Comparison of ENCODE assay signal across 11 cellular contexts in the genomic region with DNA sequence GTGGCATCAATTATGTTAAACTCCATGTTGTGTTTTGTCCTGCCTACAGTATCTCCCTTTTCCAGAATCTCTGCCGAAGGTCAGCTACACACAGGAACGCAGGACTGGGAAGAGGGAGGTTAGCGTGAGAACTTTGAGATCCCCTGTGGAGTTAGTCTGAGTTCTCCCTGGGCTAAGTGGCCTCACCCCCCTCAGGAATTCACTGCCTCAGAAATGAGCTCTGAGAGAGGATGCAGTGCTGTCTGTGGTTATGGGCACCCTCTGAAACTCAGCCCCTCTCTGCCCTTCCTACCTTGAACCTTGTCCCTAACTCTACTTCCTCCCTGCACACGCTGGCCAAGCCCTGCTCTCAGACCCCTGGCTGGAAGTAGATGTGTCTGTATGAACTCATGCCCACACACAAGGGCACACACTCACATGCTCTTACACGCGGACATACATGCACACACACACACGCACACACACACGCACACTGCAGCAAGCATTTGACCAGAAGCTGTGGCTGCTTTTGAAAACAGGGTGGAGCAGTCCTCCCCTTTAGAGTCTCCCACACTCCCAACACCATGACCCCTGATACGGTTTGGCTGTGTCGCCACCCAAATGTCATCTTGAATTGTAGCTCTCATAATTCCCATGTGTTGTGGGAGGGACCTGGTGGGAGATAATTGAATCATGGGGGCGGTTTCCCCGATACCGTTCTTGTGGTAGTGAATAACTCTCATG. TPM values are rescaled to one million over a fixed set of nuclear protein-coding genes. Genes with fewer than 3 reads are reported as not detected.
DNase-seq lines count a peak whose midpoint lies in the region; ATAC-seq and TF ChIP-seq lines count a peak whose summit lies in the region.
"Had no signal": no experiment of that assay in that cellular context is flagged by ENCODE, and none has a peak within 500 bp of the region (broad histone marks: within the 10 kb centered on the region; RNA-seq: fewer than 3 reads in every experiment).

No MANE protein-coding gene starts in this region.

- no peaks in the 10 kb centered on the region for H3K9me3 Mint-ChIP-seq in CD8-positive, alpha-beta T cell
- H3K9me3 Mint-ChIP-seq in mesothelial cell of epicardium = no peaks in the 10 kb centered on the region

- CTCF ChIA-PET in CD8-positive, alpha-beta T cell (lab: Charles Lee) = interaction anchor here (1.3 to 1.6 kb wide), 3 partner anchors 38 to 43 kb away, joined by 3 to 5 read pairs (median 4); no protein-coding TSS in a partner anchor

- no peak for ATAC-seq in CD8-positive, alpha-beta T cell
- no peak for ATAC-seq in gastrocnemius medialis

- intact Hi-C loops in CD8-positive, alpha-beta T cell (cut with DNase I, micrococcal nuclease) = no loop called here
- intact Hi-C loops in gastrocnemius medialis (cut with DNase I; ENCODE audit: low total_unique reads) = no loop called here

- H3K4me3 Mint-ChIP-seq in CD8-positive, alpha-beta T cell = no peak overlapping the region
- H3K4me3 Mint-ChIP-seq in mesothelial cell of epicardium = no peak overlapping the region

- POLR2A ChIA-PET in CD8-positive, alpha-beta T cell (lab: Charles Lee) = no interaction called here

- TF ChIP-seq POLR2A in gastrocnemius medialis (IDR thresholded peaks at IDR 0.05) = no peak

- peaks cover 16% of the 10 kb centered on the region for H3K27me3 Mint-ChIP-seq in CD8-positive, alpha-beta T cell (ENCODE audit: low read depth)
- peaks cover 43% of the 10 kb centered on the region for H3K27me3 Mint-ChIP-seq in mesothelial cell of epicardium (ENCODE audit: low read depth)

- peaks cover 3% of the 10 kb centered on the region for H3K36me3 Mint-ChIP-seq in CD8-positive, alpha-beta T cell
- H3K36me3 Mint-ChIP-seq in mesothelial cell of epicardium = no peaks in the 10 kb centered on the region

- no peaks in the 10 kb centered on the region for H3K9me3 ChIP-seq in CD8-positive, alpha-beta T cell (ENCODE audit: low read length)
- H3K9me3 ChIP-seq in HUES64 (ENCODE audit: insufficient read depth, low read depth, low read length) (no peaks in the 10 kb centered on the region), gastrocnemius medialis (no peaks in the 10 kb centered on the region)

- no peak for TF ChIP-seq CTCF in CD8-positive, alpha-beta T cell (IDR thresholded peaks at IDR 0.05)
- TF ChIP-seq CTCF in cardiac fibroblast (IDR thresholded peaks at IDR 0.05; ENCODE audit: low read depth, low read length) (no peak), mesothelial cell of epicardium (IDR thresholded peaks at IDR 0.05; ENCODE audit: unreplicated experiment) (no peak), gastrocnemius medialis (IDR thresholded peaks at IDR 0.05 in 4 of 5, conservative IDR thresholded peaks at IDR 0.05 in 1 of 5) (no peak)

- peak overlapping the region; percentile 19 for H3K27ac Mint-ChIP-seq in CD8-positive, alpha-beta T cell
- peak overlapping the region; percentile 66 for H3K27ac Mint-ChIP-seq in mesothelial cell of epicardium

- H3K27me3 ChIP-seq in CD8-positive, alpha-beta T cell (ENCODE audit: insufficient read depth, low read length) = peaks cover 7% of the 10 kb centered on the region
- H3K27me3 ChIP-seq in HUES64 (ENCODE audit: insufficient read depth, low read length) (peaks cover 43% of the 10 kb centered on the region), gastrocnemius medialis (peaks cover 13 to 22% (median 16%) of the 10 kb centered on the region in 3 donors)

- peak in 1 of 7 experiments; percentile 45 for DNase-seq in CD8-positive, alpha-beta T cell
- peak; percentile 71 to 73 for DNase-seq in cardiac fibroblast (ENCODE audit: low read depth in 2 of 2)
- DNase-seq in mesothelial cell of epicardium (ENCODE audit: low spot score in 2 of 2, unreplicated experiment in 2 of 2) = peak in 1 of 2 experiments; percentile 39
- no peak for DNase-seq in gastrocnemius medialis
- no peak for DNase-seq in NCI-H187 treated with DMSO at 0.1 percent for 48 hours (lab: John Stamatoyannopoulos, UW)
- no peak for DNase-seq in NCI-H82 (lab: John Stamatoyannopoulos, UW)
- DNase-seq in KG1 (lab: John Stamatoyannopoulos, UW) = no peak
- DNase-seq: DND-41 had no signal

- H3K9ac ChIP-seq in HUES64 (ENCODE audit: low read depth, low read length) = no peak overlapping the region
- H3K9ac ChIP-seq: KMS-11 had no signal

- no peak overlapping the region for H3K27ac ChIP-seq in CD8-positive, alpha-beta T cell (ENCODE audit: low read depth, low read length)
- peak overlapping the region; percentile 56; the same call in 1 of the 2 replicates for H3K27ac ChIP-seq in HUES64 (ENCODE audit: low read depth, low read length)
- no peak overlapping the region for H3K27ac ChIP-seq in gastrocnemius medialis
- H3K27ac ChIP-seq: KMS-11, skin epidermis had no signal

- in situ Hi-C loops in gastrocnemius medialis (cut with MboI; ENCODE audit: low sequenced_read_pairs in 4 of 4) = no loop called here

- H3K4me1 Mint-ChIP-seq in CD8-positive, alpha-beta T cell (ENCODE audit: low read depth) = peaks cover 10% of the 10 kb centered on the region
- peaks cover 28% of the 10 kb centered on the region for H3K4me1 Mint-ChIP-seq in mesothelial cell of epicardium

- WGBS in HUES64 = 61% methylated on average over 13 of the region's 13 CpGs

- no peaks in the 10 kb centered on the region for H3K36me3 ChIP-seq in CD8-positive, alpha-beta T cell (ENCODE audit: insufficient read depth, low read length)
- H3K36me3 ChIP-seq in HUES64 (ENCODE audit: insufficient read depth, low read length) = no peaks in the 10 kb centered on the region
- H3K36me3 ChIP-seq in gastrocnemius medialis = no peaks in the 10 kb centered on the region

- H3K4me3 ChIP-seq in CD8-positive, alpha-beta T cell (ENCODE audit: low read depth, low read length) = no peak overlapping the region
- no peak overlapping the region for H3K4me3 ChIP-seq in HUES64 (ENCODE audit: low read length)
- H3K4me3 ChIP-seq in cardiac fibroblast (replicated peaks in 1 of 2; ENCODE audit: low read depth in 2 of 2, low read length in 2 of 2) = no peak overlapping the region
- H3K4me3 ChIP-seq in gastrocnemius medialis = no peak overlapping the region
- H3K4me3 ChIP-seq: skin epidermis had no signal

- H3K4me1 ChIP-seq in CD8-positive, alpha-beta T cell (ENCODE audit: insufficient read depth, low read length) = peaks cover 9% of the 10 kb centered on the region
- H3K4me1 ChIP-seq in HUES64 (ENCODE audit: insufficient read depth, low read length) = peaks cover 10% of the 10 kb centered on the region
- peaks cover 9 to 10% of the 10 kb centered on the region in 2 donors for H3K4me1 ChIP-seq in gastrocnemius medialis

RNA-seq across cellular contexts. Expression of a gene that starts 5.3 kb away (rescaled TPM):
- total RNA-seq in CD8-positive, alpha-beta T cell = 10 to 100 TPM; 31.2 to 34.3 TPM
- polyA plus RNA-seq in HUES64 (2013, experiment 1 of 2) = 2.9 TPM
- polyA plus RNA-seq in HUES64 (2013, experiment 2 of 2) = 3.0 TPM
- 2.1 to 2.8 TPM (median 2.3 TPM) in 3 replicates for total RNA-seq in mesothelial cell of epicardium
- 1 to 10 TPM; 1.7 to 8.7 (median 3.2) TPM for total RNA-seq in gastrocnemius medialis

Comparison
In these comparisons a context has a peak if more than half of its experiments do, and no peak if none do; other contexts are left out.
1. DNase-seq: peak in cardiac fibroblast (2 of 2); none in gastrocnemius medialis (0 of 2), NCI-H187 treated with DMSO at 0.1 percent for 48 hours (single experiment), NCI-H82 (single experiment) and KG1 (single experiment).